In the genomic region with DNA sequence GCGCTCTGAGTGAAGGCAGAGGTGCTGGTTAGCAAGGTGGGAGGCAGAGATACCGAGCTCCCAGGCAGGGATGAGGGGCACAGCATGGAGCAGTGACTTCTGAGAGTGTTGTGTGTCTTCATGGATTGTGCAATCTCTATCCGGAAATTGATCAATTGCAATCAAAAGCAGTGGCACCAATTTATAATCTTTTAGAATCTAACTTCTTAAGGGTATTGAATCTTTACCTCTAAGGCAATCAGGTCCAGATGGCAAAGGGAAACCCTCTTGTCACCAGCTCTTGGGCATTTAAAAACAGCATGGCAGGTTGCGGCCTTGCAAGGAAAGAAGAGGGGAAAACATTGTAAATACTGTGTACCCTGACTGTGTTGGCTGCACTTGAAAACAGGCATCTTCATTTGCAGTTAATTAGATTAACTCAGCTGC, we compare ENCODE assay signal across 13 cellular contexts. TPM values are rescaled to one million over a fixed set of nuclear protein-coding genes. Genes with fewer than 3 reads are reported as not detected.
A peak's percentile ranks its signal among the peaks of the same experiment; 100 is the strongest.
DNase-seq lines count a peak whose midpoint lies in the region; ATAC-seq, FAIRE-seq and TF ChIP-seq lines count a peak whose summit lies in the region.
"Had no signal": no experiment of that assay in that cellular context is flagged by ENCODE, and none has a peak within 500 bp of the region (broad histone marks: within the 10 kb centered on the region; RNA-seq: fewer than 3 reads in every experiment).

No MANE protein-coding gene starts in this region.

- H3K27me3 ChIP-seq in hepatocyte: no peaks in the 10 kb centered on the region
- peaks cover 17% of the 10 kb centered on the region for H3K27me3 ChIP-seq in skeletal muscle satellite cell (ENCODE audit: control insufficient read depth, insufficient read depth, low read length)
- no peaks in the 10 kb centered on the region for H3K27me3 ChIP-seq in naive thymus-derived CD4-positive, alpha-beta T cell (ENCODE audit: control insufficient read depth in 2 of 2, insufficient read depth in 2 of 2, low read length in 2 of 2)

- CTCF ChIA-PET in naive thymus-derived CD4-positive, alpha-beta T cell (lab: Charles Lee): no interaction called here

- intact Hi-C loops in naive thymus-derived CD4-positive, alpha-beta T cell (cut with micrococcal nuclease): no loop called here

- peak overlapping the region; percentile 42 for H3K27ac ChIP-seq in hepatocyte
- H3K27ac ChIP-seq in naive thymus-derived CD4-positive, alpha-beta T cell (ENCODE audit: low read depth, low read length): no peak overlapping the region
- H3K27ac ChIP-seq: neutrophil had no signal

- no peak for FAIRE-seq in GM12891 (lab: Jason Lieb, UNC)

- peaks cover 15% of the 10 kb centered on the region for H3K27me3 Mint-ChIP-seq in HFFc6 (ENCODE audit: insufficient read depth)
- peaks cover 7 to 29% (median 12%) of the 10 kb centered on the region in 5 donors for H3K27me3 Mint-ChIP-seq in naive thymus-derived CD4-positive, alpha-beta T cell
- no peaks in the 10 kb centered on the region for H3K27me3 Mint-ChIP-seq in stimulated activated memory B cell treated with anti-CD40 and anti-IgM and Interleukin-4, amounts not matched to agents 10 μg/mL and 1 μg/mL and 100 μg/mL, for 72 hours

- H3K9me2 ChIP-seq in hepatocyte (replicated peaks; ENCODE audit: insufficient read depth): no peaks in the 10 kb centered on the region

- H2AFZ ChIP-seq in hepatocyte: no peak overlapping the region

- no peaks in the 10 kb centered on the region for H3K9me3 Mint-ChIP-seq in HFFc6
- peaks cover 0 to 2% (median 0%) of the 10 kb centered on the region in 11 donors for H3K9me3 Mint-ChIP-seq in naive thymus-derived CD4-positive, alpha-beta T cell
- no peaks in the 10 kb centered on the region for H3K9me3 Mint-ChIP-seq in stimulated activated memory B cell treated with anti-CD40 and anti-IgM and Interleukin-4, amounts not matched to agents 10 μg/mL and 1 μg/mL and 100 μg/mL, for 72 hours
- H3K9me3 Mint-ChIP-seq: central memory CD8-positive, alpha-beta T cell had no signal

- peak; percentile 19; the same call in 2 of the 3 replicates for ATAC-seq in SK-N-SH treated with all-trans-retinoic acid at 6 μM for 48 hours
- no peak for ATAC-seq in naive thymus-derived CD4-positive, alpha-beta T cell
- no peak for ATAC-seq in stimulated activated memory B cell treated with anti-CD40 and anti-IgM and Interleukin-4, amounts not matched to agents 10 μg/mL and 1 μg/mL and 100 μg/mL, for 72 hours

- TF ChIP-seq CTCF in HFFc6 (IDR thresholded peaks at IDR 0.05): no peak
- TF ChIP-seq CTCF in hepatocyte (IDR thresholded peaks at IDR 0.05; ENCODE audit: poor library complexity): no peak

- H3K4me1 ChIP-seq in hepatocyte (ENCODE audit: insufficient read depth) (peaks cover 23% of the 10 kb centered on the region), skeletal muscle satellite cell (ENCODE audit: control insufficient read depth, insufficient read depth, low read length) (peaks cover 33% of the 10 kb centered on the region)
- no peaks in the 10 kb centered on the region for H3K4me1 ChIP-seq in naive thymus-derived CD4-positive, alpha-beta T cell (ENCODE audit: control insufficient read depth in 2 of 2, insufficient read depth in 2 of 2, low read length in 2 of 2)

- peak overlapping the region; percentile 63 for H3K4me3 Mint-ChIP-seq in HFFc6
- H3K4me3 Mint-ChIP-seq in naive thymus-derived CD4-positive, alpha-beta T cell: no peak overlapping the region
- no peak overlapping the region for H3K4me3 Mint-ChIP-seq in stimulated activated memory B cell treated with anti-CD40 and anti-IgM and Interleukin-4, amounts not matched to agents 10 μg/mL and 1 μg/mL and 100 μg/mL, for 72 hours
- H3K4me3 Mint-ChIP-seq: central memory CD8-positive, alpha-beta T cell had no signal

- POLR2A ChIA-PET in naive thymus-derived CD4-positive, alpha-beta T cell (lab: Charles Lee): no interaction called here

- no peak overlapping the region for H3K9ac ChIP-seq in skeletal muscle satellite cell (ENCODE audit: low read depth, low read length)

- no peaks in the 10 kb centered on the region for H4K20me1 ChIP-seq in hepatocyte (ENCODE audit: insufficient read depth, poor library complexity, severe bottlenecking)

- TF ChIP-seq POLR2A in GM12891 (IDR thresholded peaks at IDR 0.05; ENCODE audit: low read depth, low read length): no peak

- H3K9me3 ChIP-seq in hepatocyte (ENCODE audit: low read depth) (no peaks in the 10 kb centered on the region), skeletal muscle satellite cell (replicated peaks; ENCODE audit: low read length) (no peaks in the 10 kb centered on the region)
- H3K9me3 ChIP-seq in naive thymus-derived CD4-positive, alpha-beta T cell (ENCODE audit: control insufficient read depth in 2 of 3, low read length in 3 of 3): no peaks in the 10 kb centered on the region
- H3K9me3 ChIP-seq: neutrophil had no signal

- H3K4me1 Mint-ChIP-seq in HFFc6 (ENCODE audit: low read depth): peaks cover 41% of the 10 kb centered on the region
- H3K4me1 Mint-ChIP-seq in naive thymus-derived CD4-positive, alpha-beta T cell: peaks cover 0 to 3% (median 0%) of the 10 kb centered on the region in 7 donors
- H3K4me1 Mint-ChIP-seq in stimulated activated memory B cell treated with anti-CD40 and anti-IgM and Interleukin-4, amounts not matched to agents 10 μg/mL and 1 μg/mL and 100 μg/mL, for 72 hours: no peaks in the 10 kb centered on the region
- H3K4me1 Mint-ChIP-seq: central memory CD8-positive, alpha-beta T cell had no signal

- WGBS in hepatocyte (ENCODE audit: low lambda C conversion rate, missing lambda C conversion rate): 61% methylated on average over 4 of the region's 4 CpGs

- H3K27ac Mint-ChIP-seq in HFFc6: peak overlapping the region; percentile 21
- no peak overlapping the region for H3K27ac Mint-ChIP-seq in naive thymus-derived CD4-positive, alpha-beta T cell
- H3K27ac Mint-ChIP-seq in stimulated activated memory B cell treated with anti-CD40 and anti-IgM and Interleukin-4, amounts not matched to agents 10 μg/mL and 1 μg/mL and 100 μg/mL, for 72 hours: no peak overlapping the region

- H3K4me3 ChIP-seq in hepatocyte (no peak overlapping the region), skeletal muscle satellite cell (ENCODE audit: low read length) (no peak overlapping the region)
- no peak overlapping the region for H3K4me3 ChIP-seq in naive thymus-derived CD4-positive, alpha-beta T cell (ENCODE audit: low read length)

- H3K79me2 ChIP-seq in hepatocyte: no peaks in the 10 kb centered on the region

- H3K36me3 ChIP-seq in hepatocyte (replicated peaks; ENCODE audit: insufficient read depth, low read depth) (no peaks in the 10 kb centered on the region), skeletal muscle satellite cell (ENCODE audit: insufficient read depth, low read length) (no peaks in the 10 kb centered on the region)
- no peaks in the 10 kb centered on the region for H3K36me3 ChIP-seq in naive thymus-derived CD4-positive, alpha-beta T cell (ENCODE audit: control insufficient read depth in 2 of 3, insufficient read depth in 3 of 3, low read length in 3 of 3)
- H3K36me3 ChIP-seq: neutrophil had no signal

- H3K4me2 ChIP-seq in hepatocyte (peak overlapping the region; percentile 38), skeletal muscle satellite cell (ENCODE audit: low read length) (peak overlapping the region; percentile 76)

- DNase-seq in HFFc6 (no peak), hepatocyte (ENCODE audit: low spot score) (no peak), GM12891 (ENCODE audit: insufficient read length, low spot score) (no peak)
- DNase-seq in activated naive CD4-positive, alpha-beta T cell (lab: John Stamatoyannopoulos, UW): no peak
- no peak for DNase-seq in naive thymus-derived CD4-positive, alpha-beta T cell
- DNase-seq: activated CD4-positive, alpha-beta T cell treated with anti-CD3 and anti-CD28 coated beads for 1 hour; Calu3; stimulated activated CD4-positive, alpha-beta T cell treated with anti-CD3 and anti-CD28 coated beads, Interleukin-4, amount 100 ng/mL, for 1 hour had no signal

- H3K36me3 Mint-ChIP-seq in HFFc6 (ENCODE audit: low read depth): no peaks in the 10 kb centered on the region
- H3K36me3 Mint-ChIP-seq in naive thymus-derived CD4-positive, alpha-beta T cell: no peaks in the 10 kb centered on the region
- no peaks in the 10 kb centered on the region for H3K36me3 Mint-ChIP-seq in stimulated activated memory B cell treated with anti-CD40 and anti-IgM and Interleukin-4, amounts not matched to agents 10 μg/mL and 1 μg/mL and 100 μg/mL, for 72 hours

TF ChIP-seq in SK-N-SH treated with all-trans-retinoic acid at 6 μM for 48 hours, 23 proteins besides CTCF, POLR2A, EP300 and RAD21 (continues in another document):
- TF ChIP-seq ZFP30 (CRISPR knock-in tag; IDR thresholded peaks at IDR 0.05) (0 out of 2 replicates have a peak, but pooled peaks have one; percentile 28), OSR1 (CRISPR knock-in tag; IDR thresholded peaks at IDR 0.05) (no peak), ZNF70 (CRISPR knock-in tag; IDR thresholded peaks at IDR 0.05) (no peak; the same call in 1 of the 2 replicates), PPARA (CRISPR knock-in tag; IDR thresholded peaks at IDR 0.05; ENCODE audit: borderline replicate concordance) (no peak), CSDC2 (CRISPR knock-in tag; IDR thresholded peaks at IDR 0.05) (no peak)

TF ChIP-seq in GM12891, 5 proteins besides CTCF, POLR2A, EP300 and RAD21:
- no peak for TF ChIP-seq SPI1 (IDR thresholded peaks at IDR 0.05; ENCODE audit: low read depth, low read length)
- no peak for TF ChIP-seq TAF1 (IDR thresholded peaks at IDR 0.05; ENCODE audit: low read depth, low read length)
- TF ChIP-seq POLR2AphosphoS5 (IDR thresholded peaks at IDR 0.05; ENCODE audit: low read depth, low read length): no peak
- no peak for TF ChIP-seq PAX5 (IDR thresholded peaks at IDR 0.05; ENCODE audit: insufficient read depth, low read length, severe bottlenecking)
- no peak for TF ChIP-seq POU2F2 (IDR thresholded peaks at IDR 0.05; ENCODE audit: low read depth, low read length)

RNA-seq across cellular contexts. Expression of a gene that starts 58.0 kb away (rescaled TPM):
- total RNA-seq in HFFc6 (2021; fragmentation: NEBNext Ultra II Directional; extraction: Animal tissue kit (Norgen Biotek cat#: 25700)): 10 to 100 TPM; 10.3 to 16.9 (median 14.0) TPM
- 21.2 and 27.9 TPM in 2 replicates for total RNA-seq in hepatocyte
- 10.9 and 17.2 TPM in 2 replicates for polyA plus RNA-seq in hepatocyte
- 6.8 and 10.5 TPM in 2 replicates for total RNA-seq in skeletal muscle satellite cell (2012; rRNA removed)
- 10 to 100 TPM; 18.7 to 33.2 (median 27.6) TPM for total RNA-seq in naive thymus-derived CD4-positive, alpha-beta T cell
- 1 to 10 TPM; 9.1 to 9.9 TPM for polyA plus RNA-seq in naive thymus-derived CD4-positive, alpha-beta T cell
- 3.6 TPM for polyA plus RNA-seq in GM12891 (2012; ENCODE audit: low read depth, missing spikeins)
